Comparison of ENCODE assay signal across 8 cellular contexts in genomic region chr16:49876716-49877129, GRCh38. TPM values are rescaled to one million over a fixed set of nuclear protein-coding genes. Genes with fewer than 3 reads are reported as not detected.
DNase-seq lines count a peak whose midpoint lies in the region; ATAC-seq and TF ChIP-seq lines count a peak whose summit lies in the region.

No MANE protein-coding gene starts in this region.

- H3K27me3 ChIP-seq in ACC112 (ENCODE audit: insufficient read depth, low read length) = peaks cover 22% of the 10 kb centered on the region
- no peaks in the 10 kb centered on the region; the same call in none of the 2 replicates for H3K27me3 ChIP-seq in SK-N-SH (ENCODE audit: insufficient read depth)
- peaks cover 0 to 3% of the 10 kb centered on the region in 2 donors for H3K27me3 ChIP-seq in naive thymus-derived CD4-positive, alpha-beta T cell (ENCODE audit: control insufficient read depth in 2 of 2, insufficient read depth in 2 of 2, low read length in 2 of 2)

- ATAC-seq in GM18505 (IDR thresholded peaks at IDR 0.05; ENCODE audit: unreplicated experiment) = peak; percentile 65
- ATAC-seq in naive thymus-derived CD4-positive, alpha-beta T cell = peak; percentile 45
- no peak for ATAC-seq in GM18909 (IDR thresholded peaks at IDR 0.05; ENCODE audit: poor library complexity, unreplicated experiment)

- H3K4me3 ChIP-seq in ACC112 (ENCODE audit: low read depth, low read length) = peak overlapping the region; percentile 52
- H3K4me3 ChIP-seq in SK-N-SH (ENCODE audit: low read depth in 2 of 2, low read length in 1 of 2) = peak overlapping the region in 1 of 2 experiments; percentile 51; a peak in 1 of 4 replicates
- H3K4me3 ChIP-seq in epithelial cell of esophagus (ENCODE audit: low read length) = no peak overlapping the region
- H3K4me3 ChIP-seq in naive thymus-derived CD4-positive, alpha-beta T cell (ENCODE audit: low read length) = no peak overlapping the region

- H3K9me2 ChIP-seq in SK-N-SH = no peaks in the 10 kb centered on the region

- no peaks in the 10 kb centered on the region for H3K9me3 ChIP-seq in SK-N-SH
- H3K9me3 ChIP-seq in naive thymus-derived CD4-positive, alpha-beta T cell (ENCODE audit: control insufficient read depth in 2 of 3, low read length in 3 of 3) = no peaks in the 10 kb centered on the region

- no peak for TF ChIP-seq POLR2A in GM18505 (IDR thresholded peaks at IDR 0.05; ENCODE audit: borderline replicate concordance, extremely low read depth, insufficient read depth, insufficient read length)

- H4K20me1 ChIP-seq in SK-N-SH (ENCODE audit: insufficient read depth) = no peaks in the 10 kb centered on the region

- H3K27me3 Mint-ChIP-seq in naive thymus-derived CD4-positive, alpha-beta T cell = peaks cover 35 to 63% (median 43%) of the 10 kb centered on the region in 5 donors

- H3K4me3 Mint-ChIP-seq in naive thymus-derived CD4-positive, alpha-beta T cell = no peak overlapping the region

- H3K4me2 ChIP-seq in SK-N-SH = no peak overlapping the region

- peak; percentile 43 for TF ChIP-seq RAD21 in SK-N-SH (IDR thresholded peaks at IDR 0.05; ENCODE audit: low read length)

- WGBS in SK-N-SH (ENCODE audit: low lambda C conversion rate) = 50% methylated on average over 13 of the region's 22 CpGs

- H3K4me1 ChIP-seq in ACC112 (ENCODE audit: control insufficient read depth, insufficient read depth, low read length, unreplicated experiment) (no peaks in the 10 kb centered on the region), SK-N-SH (ENCODE audit: control insufficient read depth in 1 of 2, insufficient read depth in 2 of 2, low read depth in 1 of 2, low read length in 1 of 2) (no peaks in the 10 kb centered on the region)
- H3K4me1 ChIP-seq in naive thymus-derived CD4-positive, alpha-beta T cell (ENCODE audit: control insufficient read depth in 2 of 2, insufficient read depth in 2 of 2, low read length in 2 of 2) = no peaks in the 10 kb centered on the region

- intact Hi-C loops in naive thymus-derived CD4-positive, alpha-beta T cell (cut with micrococcal nuclease) = loop anchor here in 1 of 2 donors (1.0 kb wide), 1 partner anchor 468 kb away; no protein-coding TSS in a partner anchor

- no peaks in the 10 kb centered on the region for H3K36me3 ChIP-seq in ACC112 (ENCODE audit: insufficient read depth, low read length)
- no peaks in the 10 kb centered on the region for H3K36me3 ChIP-seq in SK-N-SH (replicated peaks in 1 of 2; ENCODE audit: control insufficient read depth in 1 of 2, insufficient read depth in 2 of 2, low read length in 1 of 2)
- no peaks in the 10 kb centered on the region for H3K36me3 ChIP-seq in naive thymus-derived CD4-positive, alpha-beta T cell (ENCODE audit: control insufficient read depth in 2 of 3, insufficient read depth in 3 of 3, low read length in 3 of 3)

- CTCF ChIA-PET in SK-N-SH (lab: Yijun Ruan, JAX) = interaction anchor here (0.6 to 4.7 kb wide), 19 partner anchors 11 to 469 kb away, joined by 3 to 52 read pairs (median 5); no protein-coding TSS in a partner anchor
- CTCF ChIA-PET in naive thymus-derived CD4-positive, alpha-beta T cell (lab: Charles Lee) = interaction anchor here (0.6 to 1.6 kb wide), 2 partner anchors 19 to 105 kb away, joined by 3 to 8 read pairs; no protein-coding TSS in a partner anchor

- peaks cover 0 to 2% (median 0%) of the 10 kb centered on the region in 11 donors for H3K9me3 Mint-ChIP-seq in naive thymus-derived CD4-positive, alpha-beta T cell

- no peaks in the 10 kb centered on the region for H3K36me3 Mint-ChIP-seq in naive thymus-derived CD4-positive, alpha-beta T cell

- H3K27ac ChIP-seq in ACC112 (ENCODE audit: low read depth, low read length) = no peak overlapping the region
- H3K27ac ChIP-seq in SK-N-SH (ENCODE audit: low read depth in 2 of 2, low read length in 1 of 2) = no peak overlapping the region
- no peak overlapping the region for H3K27ac ChIP-seq in naive thymus-derived CD4-positive, alpha-beta T cell (ENCODE audit: low read depth, low read length)

- POLR2A ChIA-PET in SK-N-SH (lab: Yijun Ruan, JAX) = interaction anchor here (0.5 kb wide), 1 partner anchor 33 kb away, joined by 3 read pairs; no protein-coding TSS in a partner anchor
- POLR2A ChIA-PET in naive thymus-derived CD4-positive, alpha-beta T cell (lab: Charles Lee) = no interaction called here

- no peak for TF ChIP-seq EP300 in SK-N-SH (IDR thresholded peaks at IDR 0.05; ENCODE audit: borderline replicate concordance in 1 of 2, low read depth in 1 of 2, low read length in 1 of 2)

- no peaks in the 10 kb centered on the region for H3F3A ChIP-seq in SK-N-SH (replicated peaks; ENCODE audit: insufficient read depth)

- no peak overlapping the region for H3K9ac ChIP-seq in SK-N-SH

- H3K79me2 ChIP-seq in ACC112 (ENCODE audit: control insufficient read depth, insufficient read depth, low read length, unreplicated experiment) (no peaks in the 10 kb centered on the region), SK-N-SH (ENCODE audit: insufficient read depth) (no peaks in the 10 kb centered on the region)

- H2AFZ ChIP-seq in ACC112 (ENCODE audit: low read length, unreplicated experiment) (no peak overlapping the region), SK-N-SH (ENCODE audit: low read depth) (no peak overlapping the region)

- peak; percentile 64 for TF ChIP-seq CTCF in SK-N-SH (IDR thresholded peaks at IDR 0.05)
- peak; percentile 33 for TF ChIP-seq CTCF in epithelial cell of esophagus (IDR thresholded peaks at IDR 0.05; ENCODE audit: insufficient read depth, low read depth, low read length, missing control alignments)

- no peak overlapping the region for H3K27ac Mint-ChIP-seq in naive thymus-derived CD4-positive, alpha-beta T cell

- peaks cover 0 to 2% (median 0%) of the 10 kb centered on the region in 7 donors for H3K4me1 Mint-ChIP-seq in naive thymus-derived CD4-positive, alpha-beta T cell

- DNase-seq in SK-N-SH (peak; percentile 92), epithelial cell of esophagus (ENCODE audit: low read depth) (no peak), NCI-H1436 treated with DMSO at 0.1 percent for 48 hours (lab: John Stamatoyannopoulos, UW) (no peak)
- peak in 1 of 9 donors; percentile 57 for DNase-seq in naive thymus-derived CD4-positive, alpha-beta T cell
- no peak for DNase-seq in effector CD4-positive, alpha-beta T cell

TF ChIP-seq in SK-N-SH, 30 proteins besides CTCF, POLR2A, EP300 and RAD21:
- TF ChIP-seq FOXM1 (IDR thresholded peaks at IDR 0.05; ENCODE audit: low read depth) = no peak
- peak; percentile 41 for TF ChIP-seq SMC3 (IDR thresholded peaks at IDR 0.05; ENCODE audit: low read depth, low read length)

RNA-seq across cellular contexts. Expression of gene ZNF423, which starts 20.8 kb away (rescaled TPM):
- polyA plus RNA-seq in SK-N-SH (2012; rRNA removed) = 1.2 and 1.9 TPM in 2 replicates
- 1.3 and 3.3 TPM in 2 replicates for polyA plus RNA-seq in SK-N-SH (2012; cell fraction: cytosol; rRNA removed)
- 0.51 and 1.1 TPM in 2 replicates for polyA plus RNA-seq in SK-N-SH (2012; cell fraction: nucleus; rRNA removed)
- not detected for total RNA-seq in naive thymus-derived CD4-positive, alpha-beta T cell
- polyA plus RNA-seq in naive thymus-derived CD4-positive, alpha-beta T cell = not detected
